In the genomic region with DNA sequence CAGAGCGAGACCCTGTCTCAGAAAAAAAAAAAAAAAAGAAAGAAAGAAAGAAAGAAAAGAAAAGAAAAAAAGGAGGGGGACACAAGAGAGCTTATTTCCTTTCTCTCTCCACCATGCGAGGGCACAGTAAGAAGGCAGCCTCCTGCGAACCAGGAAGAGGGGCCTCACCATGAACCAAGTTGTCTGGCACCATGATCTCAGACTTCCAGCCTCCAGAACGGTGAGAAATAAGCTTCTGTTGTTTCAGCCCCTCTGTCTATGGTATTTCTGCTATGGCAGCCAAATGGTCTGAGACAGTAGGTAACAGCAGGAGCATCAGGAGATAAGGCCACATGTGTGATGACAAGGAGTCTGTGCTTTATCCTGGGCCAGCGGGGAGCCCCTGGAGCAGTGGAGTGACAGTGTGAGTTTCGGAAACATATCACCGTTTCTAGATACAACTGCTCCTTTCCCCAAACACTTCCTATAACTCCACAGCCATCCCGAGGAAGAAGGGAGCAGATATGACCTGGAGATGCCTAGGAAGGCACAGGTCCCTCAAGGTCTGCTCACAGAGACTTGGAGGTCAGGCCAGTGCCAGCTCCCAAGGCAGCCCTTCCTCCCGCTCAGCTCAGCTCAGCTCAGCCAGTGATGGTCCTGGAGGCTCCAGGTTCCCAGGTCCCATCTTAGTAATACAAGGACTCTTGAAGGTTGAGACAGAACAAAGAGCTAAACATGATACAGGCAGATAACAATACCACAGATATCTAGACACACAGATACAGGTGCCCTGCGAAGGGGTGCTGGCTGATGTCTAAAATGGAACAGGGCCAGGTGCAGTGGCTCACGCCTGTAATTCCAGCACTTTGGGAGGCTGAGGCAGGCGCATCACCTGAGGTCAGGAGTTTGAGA, we compare ENCODE assay signal across 29 cellular contexts. TPM values are rescaled to one million over a fixed set of nuclear protein-coding genes. Genes with fewer than 3 reads are reported as not detected.
DNase-seq lines count a peak whose midpoint lies in the region; ATAC-seq, FAIRE-seq and TF ChIP-seq lines count a peak whose summit lies in the region.
"Had no signal": no experiment of that assay in that cellular context is flagged by ENCODE, and none has a peak within 500 bp of the region (broad histone marks: within the 10 kb centered on the region; RNA-seq: fewer than 3 reads in every experiment).

No MANE protein-coding gene starts in this region.

- RAD21 ChIA-PET in GM12878 (lab: Charles Lee; ENCODE audit: unreplicated experiment), result interaction anchor here (2.1 to 6.8 kb wide), 4 partner anchors 9 to 67 kb away, joined by 8 to 120 read pairs (median 28); partner anchors contain the start of gene JAKMIP1

- no peak overlapping the region for H3K4me3 Mint-ChIP-seq in activated naive CD8-positive, alpha-beta T cell treated with anti-CD3 and anti-CD28 coated beads, Interleukin-2, amount 10 ng/mL, durations not matched to agents 7 days and 5 days
- no peak overlapping the region for H3K4me3 Mint-ChIP-seq in activated naive CD8-positive, alpha-beta T cell treated with anti-CD3 and anti-CD28 coated beads for 36 hours
- H3K4me3 Mint-ChIP-seq: activated naive CD4-positive, alpha-beta T cell treated with anti-CD3 and anti-CD28 coated beads, Interleukin-2, amount 50 U/mL, for 24 hours; activated T-cell treated with anti-CD3 and anti-CD28 coated beads, Interleukin-2, amount 50 U/mL, for 24 hours; nephron progenitor cell had no signal

- peak overlapping the region; percentile 63 for H3K27ac Mint-ChIP-seq in activated naive CD8-positive, alpha-beta T cell treated with anti-CD3 and anti-CD28 coated beads, Interleukin-2, amount 10 ng/mL, durations not matched to agents 7 days and 5 days
- H3K27ac Mint-ChIP-seq in activated naive CD8-positive, alpha-beta T cell treated with anti-CD3 and anti-CD28 coated beads for 36 hours, result no peak overlapping the region
- H3K27ac Mint-ChIP-seq: activated naive CD4-positive, alpha-beta T cell treated with anti-CD3 and anti-CD28 coated beads, Interleukin-2, amount 50 U/mL, for 24 hours; nephron progenitor cell had no signal

- no peak for TF ChIP-seq POLR2A in GM12878 (IDR thresholded peaks at IDR 0.05; ENCODE audit: low read depth, low read length)

- H3K27ac ChIP-seq in GM12878 (ENCODE audit: control insufficient read depth, insufficient read depth) (peak overlapping the region; percentile 94), brain microvascular endothelial cell (no peak overlapping the region)
- H3K27ac ChIP-seq: C4-2B, dorsolateral prefrontal cortex, pancreas, right atrium auricular region, SJSA1, suprapubic skin, uterus, VCaP had no signal

- peaks cover 0 to 2% of the 10 kb centered on the region in 2 experiments; a peak in 2 of 4 replicates for H3K36me3 ChIP-seq in GM12878 (ENCODE audit: control insufficient read depth in 2 of 2, insufficient read depth in 2 of 2, low read length in 1 of 2)
- H3K36me3 ChIP-seq in brain microvascular endothelial cell (replicated peaks), result no peaks in the 10 kb centered on the region
- H3K36me3 ChIP-seq: pancreas, right atrium auricular region, SJSA1, suprapubic skin, uterus had no signal

- no TSS peak for BruUV-seq in GM12878 (replicated peaks; lab: Mats Ljungman, UMichigan)

- 64% methylated on average over 11 of the region's 12 CpGs for WGBS in GM12878 (ENCODE audit: insufficient coverage, insufficient replicate concordance, low lambda C conversion rate, missing lambda C conversion rate)

- H4K20me1 ChIP-seq in GM12878 (ENCODE audit: control insufficient read depth, insufficient read depth), result no peaks in the 10 kb centered on the region

- DNase-seq in activated naive CD8-positive, alpha-beta T cell treated with anti-CD3 and anti-CD28 coated beads, Interleukin-2, amount 10 ng/mL, durations not matched to agents 7 days and 5 days, result no peak
- DNase-seq in activated naive CD8-positive, alpha-beta T cell treated with anti-CD3 and anti-CD28 coated beads for 36 hours, result no peak
- peak; percentile 66 for DNase-seq in Jurkat, Clone E6-1 (ENCODE audit: low read depth, low spot score)
- no peak for DNase-seq in GM12878 (ENCODE audit: low read depth, low spot score)
- DNase-seq in NCI-H2029 (lab: John Stamatoyannopoulos, UW), result no peak
- DNase-seq in D721Med (ENCODE audit: insufficient read length, low spot score), result no peak
- no peak for DNase-seq in brain microvascular endothelial cell
- DNase-seq: activated T-cell treated with anti-CD3 and anti-CD28 coated beads, Interleukin-2, amount 50 U/mL, for 24 hours; central memory CD4-positive, alpha-beta T cell; DMS 273 treated with DMSO at 0.1 percent for 48 hours; GDM1; H7; NCI-H1694; nephron progenitor cell; T-helper 17 cell; uterus had no signal

- intact Hi-C loops in GM12878 (cut with micrococcal nuclease; ENCODE audit: unreplicated experiment), result loop anchor here (10.0 kb wide), 1 partner anchor 468 kb away; the partner anchor contains the start of gene EVC

- peaks cover 2% of the 10 kb centered on the region for H3K27me3 Mint-ChIP-seq in activated naive CD8-positive, alpha-beta T cell treated with anti-CD3 and anti-CD28 coated beads, Interleukin-2, amount 10 ng/mL, durations not matched to agents 7 days and 5 days
- H3K27me3 Mint-ChIP-seq in activated naive CD8-positive, alpha-beta T cell treated with anti-CD3 and anti-CD28 coated beads for 36 hours, result peaks cover 23% of the 10 kb centered on the region
- H3K27me3 Mint-ChIP-seq: T-helper 17 cell had no signal

- H3K9me3 ChIP-seq in GM12878 (replicated peaks; ENCODE audit: control insufficient read depth, insufficient read depth, low read length), result peaks cover 6% of the 10 kb centered on the region; the same call in 2 of the 3 replicates
- H3K9me3 ChIP-seq: pancreas, SJSA1, uterus had no signal

- no peak for FAIRE-seq in GM12878 (lab: Jason Lieb, UNC)
- FAIRE-seq in D721Med (lab: Jason Lieb, UNC), result no peak
- FAIRE-seq: astrocyte, keratinocyte, pancreas had no signal

- peak overlapping the region; percentile 54 for H3K4me2 ChIP-seq in GM12878 (ENCODE audit: control insufficient read depth, insufficient read depth)

- peaks cover 5% of the 10 kb centered on the region for H3K9me3 Mint-ChIP-seq in activated naive CD8-positive, alpha-beta T cell treated with anti-CD3 and anti-CD28 coated beads, Interleukin-2, amount 10 ng/mL, durations not matched to agents 7 days and 5 days
- H3K9me3 Mint-ChIP-seq in activated naive CD8-positive, alpha-beta T cell treated with anti-CD3 and anti-CD28 coated beads for 36 hours, result peaks cover 8% of the 10 kb centered on the region

- in situ Hi-C loops in GM12878 (cut with MboI), result no loop called here
- in situ Hi-C loops in brain microvascular endothelial cell (cut with HindIII; ENCODE audit: low pct_ligation_motif_present, low sequenced_read_pairs), result no loop called here

- no peak for TF ChIP-seq EP300 in GM12878 (IDR thresholded peaks at IDR 0.05; ENCODE audit: borderline replicate concordance in 1 of 2, control insufficient read depth in 1 of 2, low read depth in 2 of 2, low read length in 2 of 2)

- ATAC-seq in activated naive CD8-positive, alpha-beta T cell treated with anti-CD3 and anti-CD28 coated beads, Interleukin-2, amount 10 ng/mL, durations not matched to agents 7 days and 5 days (ENCODE audit: low read depth), result no peak
- no peak for ATAC-seq in GM12878
- ATAC-seq: pancreas had no signal

- H3K4me1 Mint-ChIP-seq in activated naive CD8-positive, alpha-beta T cell treated with anti-CD3 and anti-CD28 coated beads, Interleukin-2, amount 10 ng/mL, durations not matched to agents 7 days and 5 days, result peaks cover 52% of the 10 kb centered on the region
- peaks cover 19% of the 10 kb centered on the region for H3K4me1 Mint-ChIP-seq in activated naive CD8-positive, alpha-beta T cell treated with anti-CD3 and anti-CD28 coated beads for 36 hours
- H3K4me1 Mint-ChIP-seq: nephron progenitor cell had no signal

- TF ChIP-seq CTCF in GM12878 (IDR thresholded peaks at IDR 0.05 in 2 of 3, conservative IDR thresholded peaks at IDR 0.05 in 1 of 3; ENCODE audit: control insufficient read depth in 2 of 3, extremely low read depth in 1 of 3, insufficient read depth in 1 of 3, low read depth in 3 of 3, low read length in 3 of 3) (no peak), D721Med (IDR thresholded peaks at IDR 0.05; ENCODE audit: insufficient read depth, missing control alignments) (no peak), brain microvascular endothelial cell (IDR thresholded peaks at IDR 0.05; ENCODE audit: low read depth, low read length, missing control alignments) (no peak)

- H3K4me3 ChIP-seq in Jurkat, Clone E6-1 (ENCODE audit: low read length), result peak overlapping the region; percentile 9; the same call in 1 of the 2 replicates
- H3K4me3 ChIP-seq in GM12878, result no peak overlapping the region
- H3K4me3 ChIP-seq in brain microvascular endothelial cell (ENCODE audit: low read depth, low read length), result no peak overlapping the region
- H3K4me3 ChIP-seq: dorsolateral prefrontal cortex, pancreas, right atrium auricular region, SJSA1, suprapubic skin, uterus had no signal

- CTCF ChIA-PET in GM12878 (lab: Yijun Ruan, JAX), result interaction anchor here (0.7 to 3.9 kb wide), 8 partner anchors 9 to 149 kb away, joined by 3 to 30 read pairs (median 6); no protein-coding TSS in a partner anchor

- SMC1A ChIA-PET in GM12878 (lab: Charles Lee; ENCODE audit: uncharacterized antibody, unreplicated experiment), result interaction anchor here (0.8 to 11.4 kb wide), 10 partner anchors 9 to 68 kb away, joined by 3 to 161 read pairs (median 4); partner anchors contain the start of gene JAKMIP1

- H3K36me3 Mint-ChIP-seq in activated naive CD8-positive, alpha-beta T cell treated with anti-CD3 and anti-CD28 coated beads, Interleukin-2, amount 10 ng/mL, durations not matched to agents 7 days and 5 days, result peaks cover 13% of the 10 kb centered on the region
- H3K36me3 Mint-ChIP-seq in activated naive CD8-positive, alpha-beta T cell treated with anti-CD3 and anti-CD28 coated beads for 36 hours, result peaks cover 6% of the 10 kb centered on the region
- H3K36me3 Mint-ChIP-seq: activated naive CD4-positive, alpha-beta T cell treated with anti-CD3 and anti-CD28 coated beads, Interleukin-2, amount 50 U/mL, for 24 hours had no signal

- H3K27me3 ChIP-seq in GM12878 (replicated peaks in 1 of 2; ENCODE audit: control insufficient read depth in 2 of 2, insufficient read depth in 2 of 2, low read length in 1 of 2) (no peaks in the 10 kb centered on the region), brain microvascular endothelial cell (replicated peaks) (no peaks in the 10 kb centered on the region)
- H3K27me3 ChIP-seq: dorsolateral prefrontal cortex, pancreas, right atrium auricular region, SJSA1, uterus had no signal

- H3K79me2 ChIP-seq in GM12878 (ENCODE audit: control insufficient read depth, insufficient read depth, low read length), result peaks cover 11% of the 10 kb centered on the region; the same call in 1 of the 2 replicates

- peaks cover 77% of the 10 kb centered on the region for H3K4me1 ChIP-seq in GM12878 (ENCODE audit: control insufficient read depth, insufficient read depth, low read length)
- H3K4me1 ChIP-seq: pancreas, right atrium auricular region, SJSA1, suprapubic skin, uterus had no signal

- POLR2A ChIA-PET in activated naive CD8-positive, alpha-beta T cell treated with anti-CD3 and anti-CD28 coated beads, Interleukin-2, amount 10 ng/mL, durations not matched to agents 7 days and 5 days (lab: Charles Lee), result no interaction called here
- POLR2A ChIA-PET in GM12878 (lab: Charles Lee), result interaction anchor here (0.6 to 5.7 kb wide), 6 partner anchors 8 to 92 kb away, joined by 4 to 84 read pairs (median 24); partner anchors contain the start of gene JAKMIP1

- no peak overlapping the region for H2AFZ ChIP-seq in GM12878 (ENCODE audit: control insufficient read depth, low read depth, low read length)

- H3K9ac ChIP-seq in GM12878 (ENCODE audit: control insufficient read depth, insufficient read depth, low read length), result no peak overlapping the region; the same call in 1 of the 2 replicates

- TF ChIP-seq RAD21 in GM12878 (IDR thresholded peaks at IDR 0.05; ENCODE audit: insufficient read depth, low read depth, low read length), result no peak

RNA-seq across cellular contexts. Expression of gene JAKMIP1, which starts 17.7 kb away (rescaled TPM):
- 1 to 10 TPM; 5.3 to 5.9 TPM for total RNA-seq in activated naive CD8-positive, alpha-beta T cell treated with anti-CD3 and anti-CD28 coated beads, Interleukin-2, amount 10 ng/mL, durations not matched to agents 7 days and 5 days
- 1 to 10 TPM; 1.0 to 1.6 TPM for total RNA-seq in activated naive CD8-positive, alpha-beta T cell treated with anti-CD3 and anti-CD28 coated beads for 36 hours
- 24.4 TPM for polyA plus RNA-seq in Jurkat, Clone E6-1 (2012; ENCODE audit: insufficient read depth, insufficient read length)
- total RNA-seq in GM12878 (2013; cell fraction: nucleolus; rRNA removed), result 21.3 and 27.7 TPM in 2 replicates
- total RNA-seq in GM12878 (2014; rRNA removed) (12.4 and 15.1 TPM in 2 replicates), GM12878 (2014; rRNA removed; fragmentation: Illumina TruSeq; extraction: Trizol) (8.7 and 9.5 TPM in 2 replicates), GM12878 (2021) (14.2 and 15.0 TPM in 2 replicates)
- 5.9 TPM for polyA plus RNA-seq in GM12878 (2011; ENCODE audit: low read depth)
- polyA plus RNA-seq in GM12878 (2011; rRNA removed) (16.7 and 20.3 TPM in 2 replicates), GM12878 (2014; fragmentation: Illumina TruSeq; extraction: Trizol) (7.2 and 9.8 TPM in 2 replicates), GM12878 (2014; fragmentation: Nextera tagmentation; extraction: Ambion mirVana) (1 to 10 TPM in 1 of 2 experiments, under 1 TPM in 1; 0.52 to 1.6 TPM), GM12878 (2014; rRNA removed) (11.8 and 12.2 TPM in 2 replicates), GM12878 (2016; fragmentation: Nextera tagmentation; extraction: Ambion mirVana) (10 to 100 TPM; 15.9 to 16.6 TPM)
- 12.9 and 19.9 TPM in 2 replicates for polyA plus RNA-seq in GM12878 (2011; cell fraction: cytosol; rRNA removed)
- polyA plus RNA-seq in GM12878 (2011; cell fraction: nucleus; rRNA removed), result 22.6 and 29.3 TPM in 2 replicates
- polyA plus RNA-seq in GM12878 (2012), result 8.7 and 10.8 TPM in 2 replicates
- polyA minus RNA-seq in GM12878 (2011; rRNA and poly(A)+ RNA removed), result 6.1 and 12.1 TPM in 2 replicates
- polyA minus RNA-seq in GM12878 (2011; cell fraction: cytosol; rRNA and poly(A)+ RNA removed), result 5.9 and 6.0 TPM in 2 replicates
- 11.4 and 21.7 TPM in 2 replicates for polyA minus RNA-seq in GM12878 (2011; cell fraction: nucleus; rRNA and poly(A)+ RNA removed)
- total RNA-seq: lower leg skin, RPMI7951, SJSA1 had no signal
- polyA plus RNA-seq: AG04450, keratinocyte had no signal
